In genomic region chr1:92134331-92134730, GRCh38 we compare ENCODE assay signal across 32 cellular contexts. TPM values are rescaled to one million over a fixed set of nuclear protein-coding genes. Genes with fewer than 3 reads are reported as not detected.
"Had no signal": no experiment of that assay in that cellular context is flagged by ENCODE, and none has a peak within 500 bp of the region (broad histone marks: within the 10 kb centered on the region; RNA-seq: fewer than 3 reads in every experiment).

No MANE protein-coding gene starts in this region.

- H3K4me1 ChIP-seq: left ventricle myocardium inferior, neural progenitor cell, parathyroid adenoma, right atrium auricular region, right lobe of liver, suprapubic skin, transverse colon, upper lobe of left lung, vagina had no signal

- DNase-seq: islet precursor cell; left colon; left ventricle myocardium inferior; mesendoderm; naive B cell; natural killer cell; nephron progenitor cell; occipital lobe; right lobe of liver; stimulated activated CD4-positive, alpha-beta T cell treated with anti-CD3 and anti-CD28 coated beads, Interleukin-1b, Interleukin-23, amount 100 ng/mL, for 48 hours; stimulated activated CD4-positive, alpha-beta T cell treated with anti-CD3 and anti-CD28 coated beads, Interleukin-2, amount 100 ng/mL, for 48 hours; stimulated activated naive CD4-positive, alpha-beta T cell; transverse colon had no signal

- H3K36me3 ChIP-seq: neural progenitor cell, neutrophil, right lobe of liver, vagina had no signal

- H3K27ac ChIP-seq: hepatocyte, left ventricle myocardium inferior, neural progenitor cell, neutrophil, parathyroid adenoma, right atrium auricular region, right lobe of liver, suprapubic skin, thoracic aorta, transverse colon, upper lobe of left lung, vagina had no signal

- H3K9me3 ChIP-seq: left ventricle myocardium inferior, neutrophil, right atrium auricular region, right lobe of liver, suprapubic skin, thoracic aorta, transverse colon, upper lobe of left lung, vagina had no signal

- H3K4me3 ChIP-seq: hepatocyte, left ventricle myocardium inferior, lung, neural progenitor cell, right atrium auricular region, right lobe of liver, smooth muscle cell, suprapubic skin, thoracic aorta, transverse colon, upper lobe of left lung, vagina had no signal

- H3K27me3 ChIP-seq: hepatocyte, neural progenitor cell, neutrophil, right atrium auricular region, right lobe of liver, suprapubic skin, transverse colon, upper lobe of left lung, vagina had no signal

RNA-seq across cellular contexts. Expression of gene SETSIP, which starts 59.1 kb away (rescaled TPM):
- total RNA-seq: hepatocyte, kidney epithelial cell, left colon, left ventricle myocardium inferior, lower leg skin, lung, mesothelial cell of epicardium, natural killer cell, osteocyte, progenitor cell of endocrine pancreas, right atrium auricular region, right lobe of liver, skeletal muscle tissue, smooth muscle cell, subcutaneous adipose tissue, suprapubic skin, thoracic aorta, transverse colon, upper lobe of left lung, urinary bladder, vagina had no signal
- polyA plus RNA-seq: hepatocyte, smooth muscle cell, urinary bladder had no signal
